ENCODE assay signal across 24 cellular contexts in genomic region chr9:77982985-77983662, GRCh38. TPM values are rescaled to one million over a fixed set of nuclear protein-coding genes. Genes with fewer than 3 reads are reported as not detected.
DNase-seq lines count a peak whose midpoint lies in the region; ATAC-seq and TF ChIP-seq lines count a peak whose summit lies in the region.
"Had no signal": no experiment of that assay in that cellular context is flagged by ENCODE, and none has a peak within 500 bp of the region (broad histone marks: within the 10 kb centered on the region; RNA-seq: fewer than 3 reads in every experiment).

No MANE protein-coding gene starts in this region.

- no peaks in the 10 kb centered on the region for H3K36me3 ChIP-seq in Peyer's patch
- H3K36me3 ChIP-seq: brain microvascular endothelial cell, MG63, ovary, right atrium auricular region had no signal

- TF ChIP-seq CTCF in CD4-positive, alpha-beta T cell (IDR thresholded peaks at IDR 0.05): no peak
- no peak for TF ChIP-seq CTCF in foreskin keratinocyte (conservative IDR thresholded peaks at IDR 0.05)
- TF ChIP-seq CTCF in Peyer's patch (IDR thresholded peaks at IDR 0.05): no peak

- H3K27me3 ChIP-seq in CD4-positive, alpha-beta T cell (ENCODE audit: control insufficient read depth, insufficient read depth, low read length): no peaks in the 10 kb centered on the region
- H3K27me3 ChIP-seq in foreskin keratinocyte: no peaks in the 10 kb centered on the region
- no peaks in the 10 kb centered on the region for H3K27me3 ChIP-seq in Peyer's patch
- H3K27me3 ChIP-seq: brain microvascular endothelial cell, MG63, ovary, right atrium auricular region had no signal

- no peaks in the 10 kb centered on the region for H3K9me3 ChIP-seq in CD4-positive, alpha-beta T cell (ENCODE audit: control insufficient read depth, low read length)
- H3K9me3 ChIP-seq in Peyer's patch: no peaks in the 10 kb centered on the region
- H3K9me3 ChIP-seq: MG63, ovary, right atrium auricular region, SK-N-SH had no signal

- intact Hi-C loops in CD4-positive, alpha-beta T cell (cut with DNase I, micrococcal nuclease): no loop called here

- no peaks in the 10 kb centered on the region for H3K27me3 Mint-ChIP-seq in T-helper 1 cell treated with Interleukin-12 subunit alpha and Interleukin-12 subunit beta and Interleukin-4 antibody, amounts not matched to agents 30 μg/mL and 1 μg/mL, for 36 hours (ENCODE audit: low read depth)
- no peaks in the 10 kb centered on the region for H3K27me3 Mint-ChIP-seq in CD4-positive, alpha-beta T cell
- no peaks in the 10 kb centered on the region for H3K27me3 Mint-ChIP-seq in T-cell

- CTCF ChIA-PET in CD4-positive, alpha-beta T cell (lab: Charles Lee): interaction anchor here (0.9 kb wide), 1 partner anchor 9 kb away, joined by 3 read pairs; no protein-coding TSS in a partner anchor
- CTCF ChIA-PET in T-cell (lab: Charles Lee): interaction anchor here in 1 of 2 donors (0.6 kb wide), 1 partner anchor 90 kb away, joined by 4 read pairs; no protein-coding TSS in a partner anchor

- TF ChIP-seq POLR2A in Peyer's patch (IDR thresholded peaks at IDR 0.05): no peak

- peaks cover 2% of the 10 kb centered on the region for H3K36me3 Mint-ChIP-seq in T-helper 1 cell treated with Interleukin-12 subunit alpha and Interleukin-12 subunit beta and Interleukin-4 antibody, amounts not matched to agents 30 μg/mL and 1 μg/mL, for 36 hours (ENCODE audit: low read depth)
- H3K36me3 Mint-ChIP-seq in CD4-positive, alpha-beta T cell (ENCODE audit: low read depth): no peaks in the 10 kb centered on the region
- H3K36me3 Mint-ChIP-seq in T-cell: no peaks in the 10 kb centered on the region

- no peak overlapping the region for H3K4me3 Mint-ChIP-seq in T-helper 1 cell treated with Interleukin-12 subunit alpha and Interleukin-12 subunit beta and Interleukin-4 antibody, amounts not matched to agents 30 μg/mL and 1 μg/mL, for 36 hours
- peak overlapping the region; percentile 46 for H3K4me3 Mint-ChIP-seq in CD4-positive, alpha-beta T cell
- H3K4me3 Mint-ChIP-seq in T-cell: peak overlapping the region in 1 of 3 donors; percentile 54
- H3K4me3 Mint-ChIP-seq: B cell had no signal

- DNase-seq in T-helper 1 cell (no peak), T-cell (no peak), foreskin keratinocyte (no peak), Peyer's patch (no peak), NCI-H1436 treated with DMSO at 0.1 percent for 48 hours (lab: John Stamatoyannopoulos, UW) (no peak)
- DNase-seq in CD4-positive, alpha-beta T cell: no peak
- DNase-seq in NK-92 treated with Interleukin-12 subunit alpha and Interleukin-12 subunit beta, amount 100 ng/mL, for 24 hours (lab: John Stamatoyannopoulos, UW): no peak
- DNase-seq: 8988T; brain microvascular endothelial cell; IMR-90; kidney; MG63; NCI-H1694; NCI-H2171 treated with DMSO at 0.1 percent for 48 hours; NCI-H526; ovary; RPMI8226; SK-N-SH; stimulated activated CD4-positive, alpha-beta T cell treated with anti-CD3 and anti-CD28 coated beads, Interleukin-12 subunit alpha, Interleukin-12 subunit beta, amount 100 ng/mL, for 4 hours; stimulated activated CD4-positive, alpha-beta T cell treated with anti-CD3 and anti-CD28 coated beads, Interleukin-4, amount 100 ng/mL, for 4 hours; trophoblast cell had no signal

- H3K4me1 Mint-ChIP-seq in T-helper 1 cell treated with Interleukin-12 subunit alpha and Interleukin-12 subunit beta and Interleukin-4 antibody, amounts not matched to agents 30 μg/mL and 1 μg/mL, for 36 hours (ENCODE audit: low read depth): peaks cover 53% of the 10 kb centered on the region
- peaks cover 86% of the 10 kb centered on the region for H3K4me1 Mint-ChIP-seq in CD4-positive, alpha-beta T cell (ENCODE audit: low read depth)
- peaks cover 80 to 87% (median 81%) of the 10 kb centered on the region in 3 donors for H3K4me1 Mint-ChIP-seq in T-cell

- H3K4me1 ChIP-seq in foreskin keratinocyte (peaks cover 27% of the 10 kb centered on the region), Peyer's patch (peaks cover 0 to 50% (median under 1%) of the 10 kb centered on the region in 4 donors)

- H3K27ac Mint-ChIP-seq in T-helper 1 cell treated with Interleukin-12 subunit alpha and Interleukin-12 subunit beta and Interleukin-4 antibody, amounts not matched to agents 30 μg/mL and 1 μg/mL, for 36 hours: peak overlapping the region; percentile 61
- peak overlapping the region; percentile 55 for H3K27ac Mint-ChIP-seq in CD4-positive, alpha-beta T cell
- peak overlapping the region; percentile 63 to 68 for H3K27ac Mint-ChIP-seq in T-cell
- H3K27ac Mint-ChIP-seq: B cell had no signal

- ATAC-seq in CD4-positive, alpha-beta T cell (ENCODE audit: poor library complexity): peak; percentile 51
- ATAC-seq in T-cell (replicated peaks in 1 of 4) (peak; percentile 40 to 59 (median 44)), foreskin keratinocyte (peak; percentile 8)

- POLR2A ChIA-PET in CD4-positive, alpha-beta T cell (lab: Charles Lee): interaction anchor here (0.6 to 2.7 kb wide), 2 partner anchors 48 to 72 kb away, joined by 7 to 8 read pairs; partner anchors contain the start of gene GNAQ
- POLR2A ChIA-PET in T-cell (lab: Charles Lee): no interaction called here

- H3K27ac ChIP-seq in CD4-positive, alpha-beta T cell (ENCODE audit: low read depth, low read length): no peak overlapping the region
- H3K27ac ChIP-seq in foreskin keratinocyte: no peak overlapping the region
- H3K27ac ChIP-seq in Peyer's patch: no peak overlapping the region
- H3K27ac ChIP-seq: brain microvascular endothelial cell, ovary, right atrium auricular region had no signal

- H3K9me3 Mint-ChIP-seq in T-helper 1 cell treated with Interleukin-12 subunit alpha and Interleukin-12 subunit beta and Interleukin-4 antibody, amounts not matched to agents 30 μg/mL and 1 μg/mL, for 36 hours: no peaks in the 10 kb centered on the region
- no peaks in the 10 kb centered on the region for H3K9me3 Mint-ChIP-seq in CD4-positive, alpha-beta T cell
- H3K9me3 Mint-ChIP-seq in T-cell: no peaks in the 10 kb centered on the region

- no peak overlapping the region for H3K4me3 ChIP-seq in Peyer's patch
- H3K4me3 ChIP-seq: MG63, ovary, right atrium auricular region had no signal

RNA-seq across cellular contexts. Expression of gene GNAQ, which starts 48.5 kb away (rescaled TPM):
- 10 to 100 TPM; 55.5 to 55.9 TPM for total RNA-seq in CD4-positive, alpha-beta T cell
- total RNA-seq in T-cell: 10 to 100 TPM; 29.3 to 48.4 (median 38.3) TPM
- 31.3 and 31.6 TPM in 2 replicates for total RNA-seq in foreskin keratinocyte
- 8.4 and 10.0 TPM in 2 replicates for polyA plus RNA-seq in foreskin keratinocyte
- 10 to 100 TPM; 28.7 to 45.4 (median 33.5) TPM for total RNA-seq in Peyer's patch
